ENCODE assay signal across 9 cellular contexts in the genomic region with DNA sequence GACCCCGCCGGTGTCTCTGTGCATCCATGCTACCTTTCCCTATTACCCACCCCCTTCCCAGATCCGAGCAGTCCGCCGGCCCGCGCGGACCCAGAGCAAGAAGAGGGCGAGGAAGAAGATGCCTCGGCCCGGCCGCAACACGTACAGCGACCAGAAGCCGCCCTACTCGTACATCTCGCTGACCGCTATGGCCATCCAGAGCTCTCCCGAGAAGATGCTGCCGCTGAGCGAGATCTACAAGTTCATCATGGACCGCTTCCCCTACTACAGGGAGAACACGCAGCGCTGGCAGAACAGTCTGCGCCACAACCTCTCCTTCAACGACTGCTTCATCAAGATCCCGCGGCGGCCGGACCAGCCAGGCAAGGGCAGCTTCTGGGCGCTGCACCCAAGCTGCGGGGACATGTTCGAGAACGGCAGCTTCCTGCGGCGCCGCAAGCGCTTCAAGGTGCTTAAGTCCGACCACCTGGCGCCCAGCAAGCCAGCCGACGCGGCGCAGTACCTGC. TPM values are rescaled to one million over a fixed set of nuclear protein-coding genes. Genes with fewer than 3 reads are reported as not detected.
DNase-seq lines count a peak whose midpoint lies in the region; ATAC-seq, FAIRE-seq and TF ChIP-seq lines count a peak whose summit lies in the region.
"Had no signal": no experiment of that assay in that cellular context is flagged by ENCODE, and none has a peak within 500 bp of the region (broad histone marks: within the 10 kb centered on the region; RNA-seq: fewer than 3 reads in every experiment).

No MANE protein-coding gene starts in this region.

- TF ChIP-seq CTCF in GM12878 (IDR thresholded peaks at IDR 0.05 in 2 of 3, conservative IDR thresholded peaks at IDR 0.05 in 1 of 3; ENCODE audit: control insufficient read depth in 2 of 3, extremely low read depth in 1 of 3, insufficient read depth in 1 of 3, low read depth in 3 of 3, low read length in 3 of 3) (no peak), D721Med (IDR thresholded peaks at IDR 0.05; ENCODE audit: insufficient read depth, missing control alignments) (no peak)

- no peak for FAIRE-seq in GM12878 (lab: Jason Lieb, UNC)
- FAIRE-seq in D721Med (lab: Jason Lieb, UNC): no peak

- WGBS in HUES64: under 1% methylated on average over 44 of the region's 44 CpGs
- WGBS in GM12878 (ENCODE audit: insufficient coverage, insufficient replicate concordance, low lambda C conversion rate, missing lambda C conversion rate): 59% methylated on average over 41 of the region's 44 CpGs

- no peaks in the 10 kb centered on the region for H3K36me3 ChIP-seq in CD4-positive, CD25-positive, alpha-beta regulatory T cell (ENCODE audit: control insufficient read depth, insufficient read depth, low read length)
- H3K36me3 ChIP-seq in HUES64 (ENCODE audit: insufficient read depth, low read length) (no peaks in the 10 kb centered on the region), GM12878 (ENCODE audit: control insufficient read depth in 2 of 2, insufficient read depth in 2 of 2, low read length in 1 of 2) (no peaks in the 10 kb centered on the region)

- H3K9me3 ChIP-seq in CD4-positive, CD25-positive, alpha-beta regulatory T cell (ENCODE audit: control insufficient read depth in 2 of 2, low read length in 2 of 2): peaks cover 14 to 24% of the 10 kb centered on the region in 2 experiments
- H3K9me3 ChIP-seq in HUES64 (ENCODE audit: insufficient read depth, low read depth, low read length) (no peaks in the 10 kb centered on the region), GM12878 (replicated peaks; ENCODE audit: control insufficient read depth, insufficient read depth, low read length) (peaks cover 8% of the 10 kb centered on the region; the same call in 2 of the 3 replicates)

- no peak for TF ChIP-seq POLR2A in GM12878 (IDR thresholded peaks at IDR 0.05; ENCODE audit: low read depth, low read length)

- peaks cover 96% of the 10 kb centered on the region for H3K27me3 Mint-ChIP-seq in CD4-positive, CD25-positive, alpha-beta regulatory T cell
- H3K27me3 Mint-ChIP-seq in naive thymus-derived CD8-positive, alpha-beta T cell: peaks cover 64 to 99% (median 78%) of the 10 kb centered on the region in 5 donors

- peak in 2 of 3 donors; percentile 43 to 49 for DNase-seq in CD4-positive, CD25-positive, alpha-beta regulatory T cell
- DNase-seq in GM12878 (ENCODE audit: low read depth, low spot score) (no peak), D721Med (ENCODE audit: insufficient read length, low spot score) (no peak), NCI-H226 (no peak), dedifferentiated amniotic fluid mesenchymal stem cell (ENCODE audit: extremely low spot score) (no peak)
- peak in 2 of 10 donors; percentile 25 to 28 for DNase-seq in naive thymus-derived CD8-positive, alpha-beta T cell

- peaks cover 0 to 20% (median 4%) of the 10 kb centered on the region in 7 donors for H3K9me3 Mint-ChIP-seq in CD4-positive, CD25-positive, alpha-beta regulatory T cell
- H3K9me3 Mint-ChIP-seq in naive thymus-derived CD8-positive, alpha-beta T cell: peaks cover 8 to 38% (median 21%) of the 10 kb centered on the region in 9 donors

- intact Hi-C loops in GM12878 (cut with micrococcal nuclease; ENCODE audit: unreplicated experiment): no loop called here

- TF ChIP-seq EP300 in GM12878 (IDR thresholded peaks at IDR 0.05; ENCODE audit: borderline replicate concordance in 1 of 2, control insufficient read depth in 1 of 2, low read depth in 2 of 2, low read length in 2 of 2): no peak

- in situ Hi-C loops in GM12878 (cut with MboI): no loop called here

- H4K20me1 ChIP-seq in GM12878 (ENCODE audit: control insufficient read depth, insufficient read depth): no peaks in the 10 kb centered on the region

- peak overlapping the region in 2 of 3 donors; percentile 43 to 89 for H3K27ac Mint-ChIP-seq in CD4-positive, CD25-positive, alpha-beta regulatory T cell
- peak overlapping the region in 6 of 10 donors; percentile 31 to 75 (median 64) for H3K27ac Mint-ChIP-seq in naive thymus-derived CD8-positive, alpha-beta T cell

- CTCF ChIA-PET in GM12878 (lab: Yijun Ruan, JAX): no interaction called here

- POLR2A ChIA-PET in GM12878 (lab: Charles Lee): interaction anchor here (0.5 kb wide), 1 partner anchor 394 kb away, joined by 6 read pairs; no protein-coding TSS in a partner anchor
- POLR2A ChIA-PET in naive thymus-derived CD8-positive, alpha-beta T cell (lab: Charles Lee): interaction anchor here (1.1 to 2.8 kb wide), 2 partner anchors 11 to 21 kb away, joined by 4 to 18 read pairs; no protein-coding TSS in a partner anchor

- H3K9ac ChIP-seq in HUES64 (ENCODE audit: low read depth, low read length) (peak overlapping the region; percentile 31; the same call in 1 of the 2 replicates), GM12878 (ENCODE audit: control insufficient read depth, insufficient read depth, low read length) (no peak overlapping the region)

- no peak for TF ChIP-seq RAD21 in GM12878 (IDR thresholded peaks at IDR 0.05; ENCODE audit: insufficient read depth, low read depth, low read length)

- H3K79me2 ChIP-seq in GM12878 (ENCODE audit: control insufficient read depth, insufficient read depth, low read length): no peaks in the 10 kb centered on the region

- peaks cover 21 to 71% (median 43%) of the 10 kb centered on the region in 4 donors for H3K4me1 Mint-ChIP-seq in CD4-positive, CD25-positive, alpha-beta regulatory T cell
- H3K4me1 Mint-ChIP-seq in naive thymus-derived CD8-positive, alpha-beta T cell: peaks cover 23 to 70% (median 36%) of the 10 kb centered on the region in 4 donors

- BruUV-seq in GM12878 (replicated peaks; lab: Mats Ljungman, UMichigan): no TSS peak

- peaks cover 44% of the 10 kb centered on the region for H3K4me1 ChIP-seq in CD4-positive, CD25-positive, alpha-beta regulatory T cell (ENCODE audit: control insufficient read depth, insufficient read depth, low read length, poor library complexity, severe bottlenecking)
- H3K4me1 ChIP-seq in HUES64 (ENCODE audit: insufficient read depth, low read length) (peaks cover 56% of the 10 kb centered on the region), GM12878 (ENCODE audit: control insufficient read depth, insufficient read depth, low read length) (no peaks in the 10 kb centered on the region; the same call in 1 of the 2 replicates)

- ATAC-seq in CD4-positive, CD25-positive, alpha-beta regulatory T cell (ENCODE audit: low read depth in 2 of 2): peak in 1 of 2 donors; percentile 19
- ATAC-seq in GM12878 (no peak), GM21825 (IDR thresholded peaks at IDR 0.05; ENCODE audit: unreplicated experiment) (no peak)
- peak in 1 of 2 donors; percentile 5 for ATAC-seq in naive thymus-derived CD8-positive, alpha-beta T cell

- no peak overlapping the region for H3K4me3 ChIP-seq in CD4-positive, CD25-positive, alpha-beta regulatory T cell (ENCODE audit: low read depth, low read length)
- H3K4me3 ChIP-seq in HUES64 (ENCODE audit: low read length): peak overlapping the region; percentile 62
- no peak overlapping the region for H3K4me3 ChIP-seq in GM12878

- peak overlapping the region; percentile 91 to 99 (median 94) for H3K4me3 Mint-ChIP-seq in CD4-positive, CD25-positive, alpha-beta regulatory T cell
- H3K4me3 Mint-ChIP-seq in naive thymus-derived CD8-positive, alpha-beta T cell: peak overlapping the region; percentile 82 to 96 (median 91)

- RAD21 ChIA-PET in GM12878 (lab: Charles Lee; ENCODE audit: unreplicated experiment): no interaction called here

- SMC1A ChIA-PET in GM12878 (lab: Charles Lee; ENCODE audit: uncharacterized antibody, unreplicated experiment): no interaction called here

- no peak overlapping the region for H2AFZ ChIP-seq in GM12878 (ENCODE audit: control insufficient read depth, low read depth, low read length)

- peaks cover 74% of the 10 kb centered on the region for H3K27me3 ChIP-seq in CD4-positive, CD25-positive, alpha-beta regulatory T cell (ENCODE audit: control insufficient read depth, insufficient read depth, low read length)
- H3K27me3 ChIP-seq in HUES64 (ENCODE audit: insufficient read depth, low read length) (peaks cover 94% of the 10 kb centered on the region), GM12878 (replicated peaks in 1 of 2; ENCODE audit: control insufficient read depth in 2 of 2, insufficient read depth in 2 of 2, low read length in 1 of 2) (peaks cover 23 to 43% of the 10 kb centered on the region in 2 experiments)

- no peak overlapping the region for H3K4me2 ChIP-seq in GM12878 (ENCODE audit: control insufficient read depth, insufficient read depth)

- H3K36me3 Mint-ChIP-seq in CD4-positive, CD25-positive, alpha-beta regulatory T cell: no peaks in the 10 kb centered on the region
- H3K36me3 Mint-ChIP-seq in naive thymus-derived CD8-positive, alpha-beta T cell: peaks cover 2 to 20% (median 18%) of the 10 kb centered on the region in 3 donors

- no peak overlapping the region for H3K27ac ChIP-seq in CD4-positive, CD25-positive, alpha-beta regulatory T cell (ENCODE audit: insufficient read depth, low read length, poor library complexity, severe bottlenecking)
- H3K27ac ChIP-seq in HUES64 (ENCODE audit: low read depth, low read length): peak overlapping the region; percentile 52; the same call in 1 of the 2 replicates
- H3K27ac ChIP-seq in GM12878 (ENCODE audit: control insufficient read depth, insufficient read depth): no peak overlapping the region

TF ChIP-seq in GM12878, 131 proteins besides CTCF, POLR2A, EP300 and RAD21 (continues in another document):
- peak; percentile 27 for TF ChIP-seq SUZ12 (IDR thresholded peaks at IDR 0.05; ENCODE audit: unreplicated experiment)

RNA-seq across cellular contexts. Expression of gene FOXB1, which starts 0.8 kb away (rescaled TPM):
- 4.0 TPM for total RNA-seq in CD4-positive, CD25-positive, alpha-beta regulatory T cell
- polyA plus RNA-seq in CD4-positive, CD25-positive, alpha-beta regulatory T cell: 1 to 10 TPM in 2 of 4 donors, under 1 TPM in 2; 0.46 to 1.8 (median 0.94) TPM
- 16.4 TPM for polyA plus RNA-seq in HUES64 (2013, experiment 1 of 2)
- 23.1 TPM for polyA plus RNA-seq in HUES64 (2013, experiment 2 of 2)
- total RNA-seq in GM12878 (2013; cell fraction: nucleolus; rRNA removed): not detected in 2 replicates
- not detected in 2 replicates for total RNA-seq in GM12878 (2014; rRNA removed)
- total RNA-seq in GM12878 (2014; rRNA removed; fragmentation: Illumina TruSeq; extraction: Trizol): not detected in 2 replicates
- total RNA-seq in GM12878 (2021): not detected in 2 replicates
- not detected for polyA plus RNA-seq in GM12878 (2011; ENCODE audit: low read depth)
- polyA plus RNA-seq in GM12878 (2011; rRNA removed): not detected in 2 replicates
- not detected in 2 replicates for polyA plus RNA-seq in GM12878 (2011; cell fraction: cytosol; rRNA removed)
- polyA plus RNA-seq in GM12878 (2011; cell fraction: nucleus; rRNA removed): not detected in 2 replicates
- polyA plus RNA-seq in GM12878 (2012): 0.03 and 0.05 TPM in 2 replicates
- not detected in 2 replicates for polyA plus RNA-seq in GM12878 (2014; fragmentation: Illumina TruSeq; extraction: Trizol)
- polyA plus RNA-seq in GM12878 (2014; fragmentation: Nextera tagmentation; extraction: Ambion mirVana): not detected
- not detected in 2 replicates for polyA plus RNA-seq in GM12878 (2014; rRNA removed)
- polyA plus RNA-seq in GM12878 (2016; fragmentation: Nextera tagmentation; extraction: Ambion mirVana): not detected
- 0.10 TPM in 1 of 2 replicates, not detected in the other for polyA minus RNA-seq in GM12878 (2011; rRNA and poly(A)+ RNA removed)
- polyA minus RNA-seq in GM12878 (2011; cell fraction: cytosol; rRNA and poly(A)+ RNA removed): not detected in 2 replicates
- polyA minus RNA-seq in GM12878 (2011; cell fraction: nucleus; rRNA and poly(A)+ RNA removed): not detected in 2 replicates
- under 1 TPM in 1 of 2 experiments, not detected in 1; 0.13 TPM for total RNA-seq in naive thymus-derived CD8-positive, alpha-beta T cell
- polyA plus RNA-seq in naive thymus-derived CD8-positive, alpha-beta T cell: under 1 TPM in 2 of 3 donors, not detected in 1; 0.09 to 0.25 TPM
- polyA plus RNA-seq: adipose tissue had no signal

Comparison
In these comparisons a context has a peak if more than half of its experiments do, and no peak if none do; other contexts are left out.
1. DNase-seq: peak in CD4-positive, CD25-positive, alpha-beta regulatory T cell (2 of 3); none in GM12878 (single experiment), D721Med (single experiment), NCI-H226 (single experiment) and dedifferentiated amniotic fluid mesenchymal stem cell (single experiment).